ENCODE assay signal across 20 cellular contexts in the genomic region with DNA sequence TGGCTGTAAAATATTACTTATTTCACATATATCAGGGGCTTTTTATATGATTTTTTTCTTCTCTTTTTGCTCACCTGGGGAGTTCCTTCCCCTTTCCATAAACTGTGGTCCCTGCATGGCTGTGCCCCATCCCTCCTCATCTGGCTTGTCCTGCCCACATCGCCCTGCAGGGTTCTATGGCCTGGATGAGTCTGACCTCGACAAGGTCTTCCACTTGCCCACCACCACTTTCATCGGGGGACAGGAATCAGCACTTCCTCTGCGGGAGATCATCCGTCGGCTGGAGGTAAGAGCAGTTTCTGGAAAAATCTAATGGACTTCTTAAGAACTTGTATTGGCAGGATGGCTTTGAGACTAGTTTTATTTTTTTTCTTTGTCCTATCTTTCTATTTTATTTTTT.
"Had no signal": no experiment of that assay in that cellular context is flagged by ENCODE, and none has a peak within 500 bp of the region (broad histone marks: within the 10 kb centered on the region; RNA-seq: fewer than 3 reads in every experiment).

No MANE protein-coding gene starts in this region.

- ATAC-seq: activated T-cell treated with anti-CD3 and anti-CD28 coated beads, Interleukin-2, amount 50 U/mL, for 4 hours; body of pancreas; gastroesophageal sphincter; heart left ventricle; mucosa of descending colon; sciatic nerve had no signal

- H3K9me3 ChIP-seq: body of pancreas, thoracic aorta had no signal

- H3K27ac Mint-ChIP-seq: activated naive CD8-positive, alpha-beta T cell treated with anti-CD3 and anti-CD28 coated beads, Interleukin-2, amount 10 ng/mL, durations not matched to agents 7 days and 5 days; neural progenitor cell had no signal

- DNase-seq: activated CD4-positive, alpha-beta memory T cell treated with anti-CD3 and anti-CD28 coated beads, Interleukin-2, amount 10 ng/mL, durations not matched to agents 7 days and 5 days; activated CD4-positive, alpha-beta T cell treated with anti-CD3 and anti-CD28 coated beads for 48 hours; activated gamma-delta T cell; activated naive CD8-positive, alpha-beta T cell treated with anti-CD3 and anti-CD28 coated beads, Interleukin-2, amount 10 ng/mL, durations not matched to agents 7 days and 5 days; activated T-cell treated with anti-CD3 and anti-CD28 coated beads, Interleukin-2, amount 50 U/mL, for 4 hours; amygdala; body of pancreas; heart left ventricle; kidney glomerular epithelial cell; left ventricle myocardium inferior; mammary epithelial cell; mucosa of descending colon; naive B cell; stimulated activated CD4-positive, alpha-beta T cell treated with anti-CD3 and anti-CD28 coated beads, Interleukin-4, amount 100 ng/mL, for 1 hour; T-helper 2 cell had no signal

- H3K4me2 ChIP-seq: neural progenitor cell, smooth muscle cell had no signal

- H3K9me3 Mint-ChIP-seq: activated naive CD8-positive, alpha-beta T cell treated with anti-CD3 and anti-CD28 coated beads, Interleukin-2, amount 10 ng/mL, durations not matched to agents 7 days and 5 days; activated T-cell treated with anti-CD3 and anti-CD28 coated beads, Interleukin-2, amount 50 U/mL, for 4 hours; neural progenitor cell had no signal

- H3K27ac ChIP-seq: body of pancreas, left ventricle myocardium inferior, neural progenitor cell, thoracic aorta had no signal

- H3K4me3 ChIP-seq: body of pancreas, gastroesophageal sphincter, heart left ventricle, left ventricle myocardium inferior, mucosa of descending colon, neural progenitor cell, smooth muscle cell, thoracic aorta had no signal

- H3K4me1 Mint-ChIP-seq: activated naive CD8-positive, alpha-beta T cell treated with anti-CD3 and anti-CD28 coated beads, Interleukin-2, amount 10 ng/mL, durations not matched to agents 7 days and 5 days; neural progenitor cell had no signal

- H3K27me3 Mint-ChIP-seq: activated CD4-positive, alpha-beta memory T cell treated with anti-CD3 and anti-CD28 coated beads, Interleukin-2, amount 10 ng/mL, durations not matched to agents 7 days and 5 days; activated naive CD8-positive, alpha-beta T cell treated with anti-CD3 and anti-CD28 coated beads, Interleukin-2, amount 10 ng/mL, durations not matched to agents 7 days and 5 days; naive B cell had no signal

- H3K4me3 Mint-ChIP-seq: activated CD4-positive, alpha-beta memory T cell treated with anti-CD3 and anti-CD28 coated beads, Interleukin-2, amount 10 ng/mL, durations not matched to agents 7 days and 5 days; activated naive CD8-positive, alpha-beta T cell treated with anti-CD3 and anti-CD28 coated beads, Interleukin-2, amount 10 ng/mL, durations not matched to agents 7 days and 5 days; activated T-cell treated with anti-CD3 and anti-CD28 coated beads, Interleukin-2, amount 50 U/mL, for 4 hours; naive B cell; neural progenitor cell had no signal

- H3K36me3 ChIP-seq: neural progenitor cell had no signal

- H3K4me1 ChIP-seq: body of pancreas, neural progenitor cell had no signal

- H3K27me3 ChIP-seq: body of pancreas, gastroesophageal sphincter, heart left ventricle, neural progenitor cell had no signal

- H2AFZ ChIP-seq: neural progenitor cell had no signal
